In genomic region chr7:137576481-137576880, GRCh38 we compare ENCODE assay signal across 24 cellular contexts.
"Had no signal": no experiment of that assay in that cellular context is flagged by ENCODE, and none has a peak within 500 bp of the region (broad histone marks: within the 10 kb centered on the region; RNA-seq: fewer than 3 reads in every experiment).

No MANE protein-coding gene starts in this region.

- DNase-seq: activated CD4-positive, alpha-beta T cell treated with anti-CD3 and anti-CD28 coated beads for 4 hours; activated CD4-positive, alpha-beta T cell treated with anti-CD3 and anti-CD28 coated beads, Interleukin-2, amount 50 U/mL, for 48 hours; activated CD8-positive, alpha-beta memory T cell treated with anti-CD3 and anti-CD28 coated beads for 24 hours; activated effector memory CD4-positive, alpha-beta T cell treated with anti-CD3 and anti-CD28 coated beads, Interleukin-2, amount 50 U/mL, for 16 hours; activated naive CD4-positive, alpha-beta T cell treated with anti-CD3 and anti-CD28 coated beads for 36 hours; activated naive CD8-positive, alpha-beta T cell treated with anti-CD3 and anti-CD28 coated beads for 36 hours; adrenal gland; brain microvascular endothelial cell; caudate nucleus; endodermal cell; foreskin melanocyte; heart right ventricle; kidney glomerular epithelial cell; left lung; lower lobe of right lung; ovary; right lobe of liver; stimulated activated CD4-positive, alpha-beta T cell treated with anti-CD3 and anti-CD28 coated beads, Interleukin-2, amount 100 ng/mL, for 48 hours; stimulated activated naive CD8-positive, alpha-beta T cell treated with anti-CD3 and anti-CD28 coated beads, Interleukin-15, Interleukin-2, amounts not matched to agents 100 U/mL and 50 U/mL, for 24 hours; T-helper 1 cell; testis had no signal

- ATAC-seq: heart right ventricle; left lung; lower lobe of right lung; right lobe of liver; stimulated activated naive CD8-positive, alpha-beta T cell treated with anti-CD3 and anti-CD28 coated beads, Interleukin-15, Interleukin-2, amounts not matched to agents 100 U/mL and 50 U/mL, for 24 hours had no signal

- H3K27ac ChIP-seq: adrenal gland, ascending aorta, brain microvascular endothelial cell, esophagus muscularis mucosa, heart right ventricle, left lung, lower lobe of right lung, ovary, right lobe of liver, testis, VCaP had no signal

- H3K4me1 ChIP-seq: adrenal gland, esophagus muscularis mucosa, left lung, lower lobe of right lung, right lobe of liver, testis had no signal

- H3K27me3 ChIP-seq: adrenal gland, ascending aorta, brain microvascular endothelial cell, esophagus muscularis mucosa, heart right ventricle, left lung, ovary, right lobe of liver, testis had no signal

- H3K4me3 ChIP-seq: adrenal gland, ascending aorta, esophagus muscularis mucosa, heart right ventricle, left lung, lower lobe of right lung, ovary, right lobe of liver, testis had no signal

- H3K36me3 ChIP-seq: adrenal gland, ascending aorta, brain microvascular endothelial cell, esophagus muscularis mucosa, heart right ventricle, left lung, lower lobe of right lung, ovary, right lobe of liver had no signal

- H3K9me3 ChIP-seq: adrenal gland, ascending aorta, esophagus muscularis mucosa, heart right ventricle, left lung, lower lobe of right lung, ovary, right lobe of liver, testis had no signal
